8 cellular contexts compared by ENCODE assay signal in genomic region chr22:36331306-36331911, GRCh38. TPM values are rescaled to one million over a fixed set of nuclear protein-coding genes. Genes with fewer than 3 reads are reported as not detected.
DNase-seq lines count a peak whose midpoint lies in the region; ATAC-seq, FAIRE-seq and TF ChIP-seq lines count a peak whose summit lies in the region.

No MANE protein-coding gene starts in this region.

- dilution Hi-C loops in endothelial cell of umbilical vein (cut with MboI; ENCODE audit: extremely low pct_ligation_motif_present, low sequenced_read_pairs): no loop called here

- peak overlapping the region; percentile 95 for H3K9ac ChIP-seq in endothelial cell of umbilical vein (replicated peaks; ENCODE audit: extremely low read depth, insufficient read depth, low read length)
- peak overlapping the region; percentile 66 for H3K9ac ChIP-seq in mucosa of stomach (ENCODE audit: low read length)

- DNase-seq in NCI-H2196 treated with DMSO at 0.1 percent for 48 hours (lab: John Stamatoyannopoulos, UW; ENCODE audit: unreplicated experiment) (peak; percentile 60), endothelial cell of umbilical vein (ENCODE audit: low read depth, low spot score) (peak; percentile 93), NCI-H1092 (lab: John Stamatoyannopoulos, UW) (no peak)
- peak; percentile 87 for DNase-seq in activated CD4-positive, alpha-beta memory T cell treated with anti-CD3 and anti-CD28 coated beads, Interleukin-2, amount 10 ng/mL, durations not matched to agents 7 days and 5 days
- DNase-seq in stimulated activated naive CD4-positive, alpha-beta T cell treated with Interleukin-2 at 50 U/mL for 16 hours (lab: John Stamatoyannopoulos, UW): peak; percentile 72

- no peaks in the 10 kb centered on the region for H3K9me1 ChIP-seq in endothelial cell of umbilical vein (replicated peaks; ENCODE audit: control insufficient read depth, extremely low read depth, insufficient read depth, low read length)

- peak; percentile 67 for TF ChIP-seq POLR2A in endothelial cell of umbilical vein (IDR thresholded peaks at IDR 0.05; ENCODE audit: low read depth, low read length)

- peak; percentile 46 for ATAC-seq in HG02623 (IDR thresholded peaks at IDR 0.05; ENCODE audit: unreplicated experiment)

- intact Hi-C loops in endothelial cell of umbilical vein (cut with micrococcal nuclease): loop anchor here (5.0 kb wide), 1 partner anchor 196 kb away; the partner anchor contains the start of gene EIF3D

- POLR2A ChIA-PET in activated CD4-positive, alpha-beta memory T cell treated with anti-CD3 and anti-CD28 coated beads, Interleukin-2, amount 10 ng/mL, durations not matched to agents 7 days and 5 days (lab: Charles Lee): interaction anchor here (0.9 to 16.7 kb wide), 20 partner anchors 9 to 176 kb away, joined by 3 to 355 read pairs (median 6); partner anchors contain the start of genes APOL2, FOXRED2 and MYH9
- POLR2A ChIA-PET in endothelial cell of umbilical vein (lab: Charles Lee): interaction anchor here (0.8 to 3.8 kb wide), 9 partner anchors 23 to 137 kb away, joined by 3 to 19 read pairs (median 4); no protein-coding TSS in a partner anchor

- CTCF ChIA-PET in activated CD4-positive, alpha-beta memory T cell treated with anti-CD3 and anti-CD28 coated beads, Interleukin-2, amount 10 ng/mL, durations not matched to agents 7 days and 5 days (lab: Charles Lee): interaction anchor here (0.6 to 4.5 kb wide), 13 partner anchors 13 to 156 kb away, joined by 3 to 20 read pairs (median 5); partner anchors contain the start of gene MYH9
- CTCF ChIA-PET in endothelial cell of umbilical vein (lab: Charles Lee): interaction anchor here (0.6 to 5.3 kb wide), 12 partner anchors 9 to 155 kb away, joined by 3 to 56 read pairs (median 4); partner anchors contain the start of gene MYH9

- H3K9me3 Mint-ChIP-seq in activated CD4-positive, alpha-beta memory T cell treated with anti-CD3 and anti-CD28 coated beads, Interleukin-2, amount 10 ng/mL, durations not matched to agents 7 days and 5 days: no peaks in the 10 kb centered on the region

- H3K27me3 ChIP-seq in endothelial cell of umbilical vein (ENCODE audit: control insufficient read depth in 2 of 2, insufficient read depth in 2 of 2, low read length in 2 of 2) (no peaks in the 10 kb centered on the region), mucosa of stomach (ENCODE audit: control insufficient read depth, insufficient read depth, low read length) (no peaks in the 10 kb centered on the region)

- peaks cover 74% of the 10 kb centered on the region for H3K79me2 ChIP-seq in endothelial cell of umbilical vein (ENCODE audit: control insufficient read depth, insufficient read depth, low read length)

- no peaks in the 10 kb centered on the region for H4K20me1 ChIP-seq in endothelial cell of umbilical vein (replicated peaks; ENCODE audit: control insufficient read depth, extremely low read depth, insufficient read depth, low read length)

- H3K4me1 Mint-ChIP-seq in activated CD4-positive, alpha-beta memory T cell treated with anti-CD3 and anti-CD28 coated beads, Interleukin-2, amount 10 ng/mL, durations not matched to agents 7 days and 5 days: peaks cover 98% of the 10 kb centered on the region

- peak; percentile 96 for FAIRE-seq in endothelial cell of umbilical vein (lab: Jason Lieb, UNC)

- H3K9me3 ChIP-seq in endothelial cell of umbilical vein (replicated peaks; ENCODE audit: control insufficient read depth, insufficient read depth, low read length): no peaks in the 10 kb centered on the region
- H3K9me3 ChIP-seq in mucosa of stomach (ENCODE audit: control insufficient read depth, low read length): no peaks in the 10 kb centered on the region

- H3K4me2 ChIP-seq in endothelial cell of umbilical vein (ENCODE audit: insufficient read depth, low read length): peak overlapping the region; percentile 59

- no peak overlapping the region for H2AFZ ChIP-seq in endothelial cell of umbilical vein (ENCODE audit: low read depth, low read length)

- peak overlapping the region; percentile 82 for H3K4me3 Mint-ChIP-seq in activated CD4-positive, alpha-beta memory T cell treated with anti-CD3 and anti-CD28 coated beads, Interleukin-2, amount 10 ng/mL, durations not matched to agents 7 days and 5 days

- H3K27ac Mint-ChIP-seq in activated CD4-positive, alpha-beta memory T cell treated with anti-CD3 and anti-CD28 coated beads, Interleukin-2, amount 10 ng/mL, durations not matched to agents 7 days and 5 days: peak overlapping the region; percentile 100

- H3K27me3 Mint-ChIP-seq in activated CD4-positive, alpha-beta memory T cell treated with anti-CD3 and anti-CD28 coated beads, Interleukin-2, amount 10 ng/mL, durations not matched to agents 7 days and 5 days: no peaks in the 10 kb centered on the region

- H3K36me3 ChIP-seq in endothelial cell of umbilical vein (ENCODE audit: control insufficient read depth in 2 of 2, extremely low read depth in 1 of 2, insufficient read depth in 2 of 2, low read length in 2 of 2) (peaks cover 13 to 40% of the 10 kb centered on the region in 2 experiments), mucosa of stomach (ENCODE audit: control insufficient read depth, insufficient read depth, low read length) (peaks cover 33% of the 10 kb centered on the region)

- H3K27ac ChIP-seq in endothelial cell of umbilical vein (ENCODE audit: insufficient read depth, low read depth, low read length): peak overlapping the region; percentile 99

- TF ChIP-seq CTCF in endothelial cell of umbilical vein (IDR thresholded peaks at IDR 0.05; ENCODE audit: extremely low read depth in 1 of 2, insufficient read depth in 1 of 2, low read depth in 1 of 2, low read length in 2 of 2): peak in 1 of 2 donors; percentile 3

- peaks cover 97% of the 10 kb centered on the region for H3K4me1 ChIP-seq in endothelial cell of umbilical vein (ENCODE audit: control insufficient read depth, extremely low read depth, insufficient read depth, low read length)
- peaks cover 95% of the 10 kb centered on the region for H3K4me1 ChIP-seq in mucosa of stomach (ENCODE audit: control insufficient read depth, insufficient read depth, low read length)

- H3K36me3 Mint-ChIP-seq in activated CD4-positive, alpha-beta memory T cell treated with anti-CD3 and anti-CD28 coated beads, Interleukin-2, amount 10 ng/mL, durations not matched to agents 7 days and 5 days (ENCODE audit: low read depth): peaks cover 100% of the 10 kb centered on the region

- peak overlapping the region; percentile 55; the same call in 1 of the 2 replicates for H3K4me3 ChIP-seq in GM08714 (ENCODE audit: low read length)
- no peak overlapping the region for H3K4me3 ChIP-seq in endothelial cell of umbilical vein (replicated peaks in 1 of 3; ENCODE audit: insufficient read depth in 1 of 3, low read depth in 1 of 3, low read length in 3 of 3)
- H3K4me3 ChIP-seq in mucosa of stomach (ENCODE audit: low read length): no peak overlapping the region

- no TSS peak for BruUV-seq in endothelial cell of umbilical vein (replicated peaks; lab: Mats Ljungman, UMichigan)

TF ChIP-seq in endothelial cell of umbilical vein, 7 proteins besides CTCF, POLR2A, EP300 and RAD21:
- peak; percentile 93 for TF ChIP-seq JUN (IDR thresholded peaks at IDR 0.05; ENCODE audit: borderline replicate concordance, insufficient read depth, insufficient read length, low read depth)
- TF ChIP-seq FOS (IDR thresholded peaks at IDR 0.05; ENCODE audit: borderline replicate concordance, insufficient read depth, low read length): peak; percentile 96
- no peak for TF ChIP-seq GATA2 (IDR thresholded peaks at IDR 0.05; ENCODE audit: insufficient read depth, insufficient read length, low read depth, low read length)
- no peak for TF ChIP-seq EZH2 (IDR thresholded peaks at IDR 0.05; ENCODE audit: borderline replicate concordance, low read depth, low read length, severe bottlenecking)
- TF ChIP-seq POLR2AphosphoS5 (IDR thresholded peaks at IDR 0.05; ENCODE audit: insufficient read depth, low read depth, low read length): peak; percentile 95
- TF ChIP-seq MAX (IDR thresholded peaks at IDR 0.05; ENCODE audit: insufficient read depth, insufficient read length): peak; percentile 73
- peak; percentile 28 for TF ChIP-seq MYC (IDR thresholded peaks at IDR 0.05; ENCODE audit: low read depth, low read length)

RNA-seq across cellular contexts. Expression of gene MYH9, which starts 56.4 kb away (rescaled TPM):
- 100 to 1,000 TPM; 840 to 865 TPM for total RNA-seq in activated CD4-positive, alpha-beta memory T cell treated with anti-CD3 and anti-CD28 coated beads, Interleukin-2, amount 10 ng/mL, durations not matched to agents 7 days and 5 days
- total RNA-seq in endothelial cell of umbilical vein: 1,331 and 1,413 TPM in 2 replicates
- 157 and 188 TPM in 2 replicates for polyA plus RNA-seq in endothelial cell of umbilical vein
- polyA plus RNA-seq in endothelial cell of umbilical vein (2011; cell fraction: cytosol; rRNA removed): 377 and 396 TPM in 2 replicates
- polyA plus RNA-seq in endothelial cell of umbilical vein (2011; cell fraction: nucleus; rRNA removed): 759 and 766 TPM in 2 replicates
- 496 and 585 TPM in 2 replicates for polyA plus RNA-seq in endothelial cell of umbilical vein (2012)
- polyA minus RNA-seq in endothelial cell of umbilical vein: 1,176 and 1,679 TPM in 2 replicates
- polyA minus RNA-seq in endothelial cell of umbilical vein (2011; cell fraction: cytosol; rRNA and poly(A)+ RNA removed): 42.9 TPM
- polyA minus RNA-seq in endothelial cell of umbilical vein (2011; cell fraction: nucleus; rRNA and poly(A)+ RNA removed): 498 and 877 TPM in 2 replicates
